ENCODE assay signal across 17 cellular contexts in the genomic region with DNA sequence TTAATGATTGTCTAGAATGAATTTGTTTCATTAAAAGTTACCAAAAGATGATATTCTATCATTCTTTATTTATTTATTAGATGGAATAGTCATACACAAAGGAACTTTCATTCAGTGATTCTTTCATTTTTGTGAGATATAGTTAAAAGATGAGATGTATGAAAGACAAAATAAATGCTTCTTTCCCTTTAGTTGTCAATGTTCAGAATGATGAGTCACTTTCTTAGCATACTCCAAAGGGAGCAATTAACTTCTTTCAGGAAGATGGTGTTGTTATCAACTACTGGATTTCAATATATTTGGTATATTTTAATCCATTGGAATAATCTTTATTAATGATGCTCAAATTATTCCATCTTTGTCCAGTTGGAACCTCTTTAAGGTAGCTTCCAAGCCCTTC. TPM values are rescaled to one million over a fixed set of nuclear protein-coding genes. Genes with fewer than 3 reads are reported as not detected.
DNase-seq lines count a peak whose midpoint lies in the region; ATAC-seq and TF ChIP-seq lines count a peak whose summit lies in the region.
"Had no signal": no experiment of that assay in that cellular context is flagged by ENCODE, and none has a peak within 500 bp of the region (broad histone marks: within the 10 kb centered on the region; RNA-seq: fewer than 3 reads in every experiment).

No MANE protein-coding gene starts in this region.

- peak overlapping the region; percentile 97 to 100 (median 100) for H3K4me3 Mint-ChIP-seq in CD4-positive, alpha-beta memory T cell
- H3K4me3 Mint-ChIP-seq: brain; HFFc6; stimulated activated memory B cell treated with anti-CD40 and anti-IgM and Interleukin-4, amounts not matched to agents 10 μg/mL and 1 μg/mL and 100 μg/mL, for 72 hours had no signal

- no peaks in the 10 kb centered on the region for H3K27me3 ChIP-seq in CD4-positive, alpha-beta memory T cell (ENCODE audit: insufficient read depth, low read length)
- no peaks in the 10 kb centered on the region for H3K27me3 ChIP-seq in dorsolateral prefrontal cortex
- H3K27me3 ChIP-seq in skeletal muscle tissue (ENCODE audit: control insufficient read depth in 3 of 3, insufficient read depth in 3 of 3, low read length in 3 of 3) = no peaks in the 10 kb centered on the region

- peak overlapping the region in 2 of 3 donors; percentile 52 to 75 for H3K9ac ChIP-seq in skeletal muscle tissue (ENCODE audit: low read depth in 1 of 3, low read length in 3 of 3)

- TF ChIP-seq CTCF in GM12875 (IDR thresholded peaks at IDR 0.05; ENCODE audit: borderline replicate concordance, insufficient read depth, low read depth, low read length) (no peak), dorsolateral prefrontal cortex (IDR thresholded peaks at IDR 0.05 in 54 of 56, conservative IDR thresholded peaks at IDR 0.05 in 2 of 56; ENCODE audit: low read depth in 1 of 56, partially characterized antibody in 56 of 56) (no peak)

- H3K9me3 Mint-ChIP-seq in CD4-positive, alpha-beta memory T cell = peaks cover 0 to 12% (median 7%) of the 10 kb centered on the region in 8 donors
- H3K9me3 Mint-ChIP-seq: brain; stimulated activated memory B cell treated with anti-CD40 and anti-IgM and Interleukin-4, amounts not matched to agents 10 μg/mL and 1 μg/mL and 100 μg/mL, for 72 hours had no signal

- H3K4me1 ChIP-seq in CD4-positive, alpha-beta memory T cell (ENCODE audit: insufficient read depth, low read length) = peaks cover 35% of the 10 kb centered on the region
- H3K4me1 ChIP-seq in skeletal muscle tissue (ENCODE audit: control insufficient read depth in 3 of 3, insufficient read depth in 3 of 3, low read length in 3 of 3) = no peaks in the 10 kb centered on the region
- H3K4me1 ChIP-seq: pancreas had no signal

- peak overlapping the region; percentile 77 for H3K27ac ChIP-seq in CD4-positive, alpha-beta memory T cell (ENCODE audit: low read depth, low read length)
- H3K27ac ChIP-seq in dorsolateral prefrontal cortex (peak overlapping the region in 25 of 59 donors; percentile 0 to 81 (median 54)), skeletal muscle tissue (ENCODE audit: low read depth, low read length) (peak overlapping the region; percentile 75)
- H3K27ac ChIP-seq: pancreas had no signal

- H3K4me1 Mint-ChIP-seq in CD4-positive, alpha-beta memory T cell = peaks cover 28 to 51% (median 32%) of the 10 kb centered on the region in 4 donors
- H3K4me1 Mint-ChIP-seq: brain had no signal

- H3K36me3 Mint-ChIP-seq in CD4-positive, alpha-beta memory T cell = peaks cover 60 to 69% of the 10 kb centered on the region in 2 donors
- H3K36me3 Mint-ChIP-seq: brain; stimulated activated memory B cell treated with anti-CD40 and anti-IgM and Interleukin-4, amounts not matched to agents 10 μg/mL and 1 μg/mL and 100 μg/mL, for 72 hours had no signal

- H3K9me3 ChIP-seq in CD4-positive, alpha-beta memory T cell (ENCODE audit: control insufficient read depth in 1 of 2, low read length in 2 of 2) = no peaks in the 10 kb centered on the region
- H3K9me3 ChIP-seq in skeletal muscle tissue (ENCODE audit: control insufficient read depth in 3 of 3, low read length in 3 of 3) = no peaks in the 10 kb centered on the region
- H3K9me3 ChIP-seq: pancreas had no signal

- ATAC-seq in HG03520 (IDR thresholded peaks at IDR 0.05; ENCODE audit: unreplicated experiment) (no peak), HG02571 (IDR thresholded peaks at IDR 0.05; ENCODE audit: unreplicated experiment) (no peak), HG03460 (IDR thresholded peaks at IDR 0.05; ENCODE audit: unreplicated experiment) (no peak)
- ATAC-seq: pancreas; stimulated activated memory B cell treated with anti-CD40 and anti-IgM and Interleukin-4, amounts not matched to agents 10 μg/mL and 1 μg/mL and 100 μg/mL, for 72 hours had no signal

- POLR2A ChIA-PET in CD4-positive, alpha-beta memory T cell (lab: Charles Lee; ENCODE audit: partially characterized antibody) = interaction anchor here (0.7 to 33.6 kb wide), 24 partner anchors 10 to 238 kb away, joined by 3 to 1033 read pairs (median 38); a partner anchor contains a TSS

- peak overlapping the region; percentile 92 to 99 for H3K4me3 ChIP-seq in CD4-positive, alpha-beta memory T cell (ENCODE audit: low read length in 2 of 2)
- H3K4me3 ChIP-seq in GM12875 (ENCODE audit: low read depth, low read length) (peak overlapping the region; percentile 68), dorsolateral prefrontal cortex (peak overlapping the region in 46 of 59 donors; percentile 2 to 62 (median 44)), skeletal muscle tissue (ENCODE audit: low read length in 3 of 3) (peak overlapping the region; percentile 27 to 76 (median 38))

- peaks cover 19% of the 10 kb centered on the region for H3K36me3 ChIP-seq in CD4-positive, alpha-beta memory T cell (ENCODE audit: insufficient read depth, low read length)
- no peaks in the 10 kb centered on the region for H3K36me3 ChIP-seq in skeletal muscle tissue (ENCODE audit: control insufficient read depth in 3 of 3, insufficient read depth in 3 of 3, low read length in 3 of 3)
- H3K36me3 ChIP-seq: pancreas had no signal

- DNase-seq in CD4-positive, alpha-beta memory T cell = no peak
- no peak for DNase-seq in dorsolateral prefrontal cortex
- DNase-seq: activated CD8-positive, alpha-beta memory T cell treated with anti-CD3 and anti-CD28 coated beads, Interleukin-2, amount 50 U/mL, for 48 hours; COR-L47; HFFc6; hypothalamus; mesendoderm; NCI-H1105 treated with DMSO at 0.1 percent for 48 hours; NCI-H510A treated with DMSO at 0.1 percent for 48 hours; pancreas had no signal

- no peaks in the 10 kb centered on the region for H3K27me3 Mint-ChIP-seq in CD4-positive, alpha-beta memory T cell
- H3K27me3 Mint-ChIP-seq: stimulated activated memory B cell treated with anti-CD40 and anti-IgM and Interleukin-4, amounts not matched to agents 10 μg/mL and 1 μg/mL and 100 μg/mL, for 72 hours had no signal

- CTCF ChIA-PET in CD4-positive, alpha-beta memory T cell (lab: Charles Lee; ENCODE audit: partially characterized antibody) = interaction anchor here (1.0 to 7.8 kb wide), 3 partner anchors 51 to 239 kb away, joined by 3 to 146 read pairs (median 19); a partner anchor contains a TSS

- intact Hi-C loops in CD4-positive, alpha-beta memory T cell (cut with micrococcal nuclease) = loop anchor here (5.0 kb wide), 2 partner anchors 170 to 225 kb away; a partner anchor contains a TSS
- intact Hi-C loops in dorsolateral prefrontal cortex (cut with DNase I) = no loop called here

- H3K27ac Mint-ChIP-seq in CD4-positive, alpha-beta memory T cell = peak overlapping the region; percentile 76 to 99 (median 93)
- H3K27ac Mint-ChIP-seq: brain; HFFc6; stimulated activated memory B cell treated with anti-CD40 and anti-IgM and Interleukin-4, amounts not matched to agents 10 μg/mL and 1 μg/mL and 100 μg/mL, for 72 hours had no signal

RNA-seq across cellular contexts. Expression of a gene that starts 2.3 kb away (rescaled TPM):
- 100 to 1,000 TPM; 464 to 476 TPM for total RNA-seq in CD4-positive, alpha-beta memory T cell
- 1,000 to 10,000 TPM in 1 of 2 donors, 100 to 1,000 TPM in 1; 557 to 1,096 TPM for polyA plus RNA-seq in CD4-positive, alpha-beta memory T cell
- total RNA-seq in dorsolateral prefrontal cortex (10 to 100 TPM in 23 of 120 experiments, 1 to 10 TPM in 97; 3.1 to 21.0 (median 7.4) TPM), skeletal muscle tissue (4.2 TPM)
- total RNA-seq: HFFc6 had no signal

RNA-seq across cellular contexts. Expression of a gene that starts 50.2 kb away (rescaled TPM):
- 100 to 1,000 TPM; 418 to 448 TPM for total RNA-seq in CD4-positive, alpha-beta memory T cell
- polyA plus RNA-seq in CD4-positive, alpha-beta memory T cell = 100 to 1,000 TPM; 449 to 613 TPM
- total RNA-seq in dorsolateral prefrontal cortex = 10 to 100 TPM in 113 of 120 experiments, 1 to 10 TPM in 7; 7.2 to 40.3 (median 15.1) TPM
- 25.6 TPM for total RNA-seq in skeletal muscle tissue
- total RNA-seq: HFFc6 had no signal

Comparison
In these comparisons a context has a peak if more than half of its experiments do, and no peak if none do; other contexts are left out.
1. H3K4me3 ChIP-seq: peak in every context shown above with its lines; median percentile 96 in CD4-positive, alpha-beta memory T cell; 68 in GM12875; 44 in dorsolateral prefrontal cortex; 38 in skeletal muscle tissue.
2. RNA of a gene that starts 2.3 kb away (total RNA-seq): 464 to 476 TPM in CD4-positive, alpha-beta memory T cell; 3.1 to 21.0 TPM in dorsolateral prefrontal cortex and 4.2 TPM in skeletal muscle tissue (single experiment); every median in the first group is over 10 times any median in the second.
3. RNA of a gene that starts 50.2 kb away (total RNA-seq): 418 to 448 TPM in CD4-positive, alpha-beta memory T cell; 25.6 TPM in skeletal muscle tissue (single experiment) and 7.2 to 40.3 TPM in dorsolateral prefrontal cortex; every median in the first group is over 10 times any median in the second.